Comparison of ENCODE assay signal across 19 cellular contexts in genomic region chr19:31938675-31939074, GRCh38.
"Had no signal": no experiment of that assay in that cellular context is flagged by ENCODE, and none has a peak within 500 bp of the region (broad histone marks: within the 10 kb centered on the region; RNA-seq: fewer than 3 reads in every experiment).

No MANE protein-coding gene starts in this region.

- H3K27me3 Mint-ChIP-seq: activated naive CD4-positive, alpha-beta T cell treated with anti-CD3 and anti-CD28 coated beads, Interleukin-2, amount 50 U/mL, for 24 hours had no signal

- DNase-seq: activated CD4-positive, CD25-positive, alpha-beta regulatory T cell treated with anti-CD3 and anti-CD28 coated beads, Interleukin-2, amount 50 U/mL, for 72 hours; activated CD8-positive, alpha-beta memory T cell treated with anti-CD3 and anti-CD28 coated beads for 24 hours; activated CD8-positive, alpha-beta memory T cell treated with anti-CD3 and anti-CD28 coated beads, Interleukin-2, amount 50 U/mL, for 48 hours; activated effector memory CD4-positive, alpha-beta T cell treated with anti-CD3 and anti-CD28 coated beads, Interleukin-2, amount 50 U/mL, for 16 hours; activated T-cell treated with anti-CD3 and anti-CD28 coated beads, Interleukin-2, amount 50 U/mL, for 72 hours; adrenal gland; effector CD8-positive, alpha-beta T cell; midbrain; occipital lobe; posterior cingulate gyrus; stimulated activated naive CD8-positive, alpha-beta T cell treated with anti-CD3 and anti-CD28 coated beads, Interleukin-15, Interleukin-2, amounts not matched to agents 100 U/mL and 50 U/mL, for 24 hours; substantia nigra; tibial artery; uterus had no signal

- H3K27me3 ChIP-seq: adrenal gland, tibial artery, uterus had no signal

- H3K4me1 Mint-ChIP-seq: activated naive CD4-positive, alpha-beta T cell treated with anti-CD3 and anti-CD28 coated beads, Interleukin-2, amount 50 U/mL, for 24 hours had no signal

- H3K27ac ChIP-seq: tibial artery, uterus had no signal

- H3K36me3 ChIP-seq: adrenal gland, tibial artery, uterus had no signal

- H3K4me3 Mint-ChIP-seq: activated naive CD4-positive, alpha-beta T cell treated with anti-CD3 and anti-CD28 coated beads, Interleukin-2, amount 50 U/mL, for 24 hours; activated T-cell treated with anti-CD3 and anti-CD28 coated beads, Interleukin-2, amount 50 U/mL, for 72 hours; nephron; T-helper 1 cell treated with Interleukin-12 subunit alpha and Interleukin-12 subunit beta and Interleukin-4 antibody, amounts not matched to agents 30 μg/mL and 1 μg/mL, for 36 hours had no signal

- ATAC-seq: activated T-cell treated with anti-CD3 and anti-CD28 coated beads, Interleukin-2, amount 50 U/mL, for 72 hours; esophagus mucosa; stimulated activated naive CD8-positive, alpha-beta T cell treated with anti-CD3 and anti-CD28 coated beads, Interleukin-15, Interleukin-2, amounts not matched to agents 100 U/mL and 50 U/mL, for 24 hours had no signal

- H3K27ac Mint-ChIP-seq: activated naive CD4-positive, alpha-beta T cell treated with anti-CD3 and anti-CD28 coated beads, Interleukin-2, amount 50 U/mL, for 24 hours; activated T-cell treated with anti-CD3 and anti-CD28 coated beads, Interleukin-2, amount 50 U/mL, for 72 hours; T-helper 1 cell treated with Interleukin-12 subunit alpha and Interleukin-12 subunit beta and Interleukin-4 antibody, amounts not matched to agents 30 μg/mL and 1 μg/mL, for 36 hours had no signal

- H3K9me3 ChIP-seq: adrenal gland, tibial artery, uterus had no signal

- H3K4me3 ChIP-seq: adrenal gland, lung, tibial artery, uterus had no signal

- H3K36me3 Mint-ChIP-seq: activated naive CD4-positive, alpha-beta T cell treated with anti-CD3 and anti-CD28 coated beads, Interleukin-2, amount 50 U/mL, for 24 hours had no signal

- H3K4me1 ChIP-seq: tibial artery, uterus had no signal
